27 cellular contexts compared by ENCODE assay signal in genomic region chr10:70568113-70568512, GRCh38. TPM values are rescaled to one million over a fixed set of nuclear protein-coding genes. Genes with fewer than 3 reads are reported as not detected.
DNase-seq lines count a peak whose midpoint lies in the region; ATAC-seq, FAIRE-seq and TF ChIP-seq lines count a peak whose summit lies in the region.
"Had no signal": no experiment of that assay in that cellular context is flagged by ENCODE, and none has a peak within 500 bp of the region (broad histone marks: within the 10 kb centered on the region; RNA-seq: fewer than 3 reads in every experiment).

No MANE protein-coding gene starts in this region.

- DNase-seq in activated CD8-positive, alpha-beta T cell treated with anti-CD3 and anti-CD28 coated beads, Interleukin-2, amount 10 ng/mL, durations not matched to agents 7 days and 5 days = no peak
- DNase-seq in activated CD8-positive, alpha-beta T cell treated with anti-CD3 and anti-CD28 coated beads for 36 hours = no peak
- DNase-seq in DND-41 (no peak), K562 (ENCODE audit: extremely low read depth in 1 of 4, low spot score in 3 of 4) (no peak), endothelial cell (ENCODE audit: low spot score) (no peak), coronary artery (ENCODE audit: low spot score) (no peak)
- DNase-seq in central memory CD4-positive, alpha-beta T cell = no peak
- DNase-seq: AML-193; Calu3; CD4-positive, alpha-beta T cell; CD8-positive, alpha-beta T cell; DMS79 treated with DMSO at 0.1 percent for 48 hours; EL; GDM1 had no signal

- H3K9ac ChIP-seq in DND-41 (ENCODE audit: low read depth, low read length) (no peak overlapping the region), K562 (ENCODE audit: insufficient read depth in 1 of 2, low read depth in 2 of 2, low read length in 2 of 2) (no peak overlapping the region)
- H3K9ac ChIP-seq: BLaER1 treated with 17β-estradiol and CSF1 and Interleukin-3, amounts not matched to agents 10 nM and 100 nM had no signal

- TF ChIP-seq EP300 in K562 (IDR thresholded peaks at IDR 0.05; ENCODE audit: low read length) = no peak

- CTCF ChIA-PET in activated CD8-positive, alpha-beta T cell treated with anti-CD3 and anti-CD28 coated beads, Interleukin-2, amount 10 ng/mL, durations not matched to agents 7 days and 5 days (lab: Charles Lee) = interaction anchor here (1.4 to 3.2 kb wide), 2 partner anchors 8 kb away, joined by 4 to 18 read pairs; no protein-coding TSS in a partner anchor
- CTCF ChIA-PET in activated CD8-positive, alpha-beta T cell treated with anti-CD3 and anti-CD28 coated beads for 36 hours (lab: Charles Lee) = interaction anchor here (0.7 to 1.6 kb wide), 3 partner anchors 9 to 194 kb away, joined by 3 to 6 read pairs (median 3); no protein-coding TSS in a partner anchor
- CTCF ChIA-PET in K562 (lab: Yijun Ruan, JAX; ENCODE audit: low intra/inter-chr PET ratio) = interaction anchor here (0.7 kb wide), 1 partner anchor 1146 kb away, joined by 3 read pairs; no protein-coding TSS in a partner anchor

- WGBS in K562 (ENCODE audit: insufficient coverage, low coverage, missing lambda C conversion rate) = 60% methylated on average over 3 of the region's 3 CpGs

- no peak overlapping the region for H3K4me2 ChIP-seq in DND-41 (ENCODE audit: insufficient read depth, low read length)
- H3K4me2 ChIP-seq in K562 (ENCODE audit: insufficient read depth, low read length) = no peak overlapping the region
- H3K4me2 ChIP-seq: A549; BLaER1 treated with 17β-estradiol and CSF1 and Interleukin-3, amounts not matched to agents 10 nM and 100 nM had no signal

- no peak for TF ChIP-seq CTCF in activated CD8-positive, alpha-beta T cell treated with anti-CD3 and anti-CD28 coated beads for 36 hours (IDR thresholded peaks at IDR 0.05)
- TF ChIP-seq CTCF in DND-41 (IDR thresholded peaks at IDR 0.05; ENCODE audit: borderline replicate concordance, extremely low read depth, low read length, poor library complexity, severe bottlenecking) = no peak
- no peak for TF ChIP-seq CTCF in K562 (IDR thresholded peaks at IDR 0.05 in 2 of 3, conservative IDR thresholded peaks at IDR 0.05 in 1 of 3; ENCODE audit: insufficient read depth in 2 of 3, low read depth in 1 of 3, low read length in 3 of 3)
- no peak for TF ChIP-seq CTCF in endothelial cell (IDR thresholded peaks at IDR 0.05; ENCODE audit: unreplicated experiment)
- TF ChIP-seq CTCF in coronary artery (IDR thresholded peaks at IDR 0.05) = no peak

- POLR2A ChIA-PET in activated CD8-positive, alpha-beta T cell treated with anti-CD3 and anti-CD28 coated beads, Interleukin-2, amount 10 ng/mL, durations not matched to agents 7 days and 5 days (lab: Charles Lee) = no interaction called here
- POLR2A ChIA-PET in activated CD8-positive, alpha-beta T cell treated with anti-CD3 and anti-CD28 coated beads for 36 hours (lab: Charles Lee) = interaction anchor here (1.0 to 2.4 kb wide), 2 partner anchors 9 to 18 kb away, joined by 3 to 7 read pairs; no protein-coding TSS in a partner anchor
- POLR2A ChIA-PET in K562 (lab: Yijun Ruan, JAX) = interaction anchor here (0.8 to 1.9 kb wide), 3 partner anchors 9 to 32 kb away, joined by 3 to 8 read pairs (median 8); no protein-coding TSS in a partner anchor

- TF ChIP-seq RAD21 in K562 (CRISPR knock-in tag; conservative IDR thresholded peaks at IDR 0.05 in 1 of 2, IDR thresholded peaks at IDR 0.05 in 1 of 2) = no peak

- no peak overlapping the region for H3K4me3 Mint-ChIP-seq in activated CD8-positive, alpha-beta T cell treated with anti-CD3 and anti-CD28 coated beads, Interleukin-2, amount 10 ng/mL, durations not matched to agents 7 days and 5 days
- no peak overlapping the region for H3K4me3 Mint-ChIP-seq in activated CD8-positive, alpha-beta T cell treated with anti-CD3 and anti-CD28 coated beads for 36 hours
- H3K4me3 Mint-ChIP-seq in endothelial cell (ENCODE audit: unreplicated experiment) = peak overlapping the region; percentile 33
- H3K4me3 Mint-ChIP-seq: B cell; CD4-positive, alpha-beta T cell; CD8-positive, alpha-beta T cell had no signal

- in situ Hi-C loops in K562 (cut with MboI) = no loop called here

- peak overlapping the region; percentile 4 for H3K27ac Mint-ChIP-seq in activated CD8-positive, alpha-beta T cell treated with anti-CD3 and anti-CD28 coated beads, Interleukin-2, amount 10 ng/mL, durations not matched to agents 7 days and 5 days
- H3K27ac Mint-ChIP-seq in activated CD8-positive, alpha-beta T cell treated with anti-CD3 and anti-CD28 coated beads for 36 hours = no peak overlapping the region
- no peak overlapping the region for H3K27ac Mint-ChIP-seq in endothelial cell (ENCODE audit: unreplicated experiment)
- H3K27ac Mint-ChIP-seq: B cell; CD4-positive, alpha-beta T cell; CD8-positive, alpha-beta T cell had no signal

- H3K27ac ChIP-seq in DND-41 (ENCODE audit: low read length) (0 out of 2 replicates have a peak overlapping the region, but pooled peaks have one; percentile 35), K562 (ENCODE audit: extremely low read depth, low read depth, low read length) (no peak overlapping the region), coronary artery (no peak overlapping the region)
- H3K27ac ChIP-seq: 22Rv1, A549, C4-2B had no signal

- H3K27me3 ChIP-seq in DND-41 (ENCODE audit: insufficient read depth, low read length, poor library complexity) (no peaks in the 10 kb centered on the region), K562 (ENCODE audit: control insufficient read depth in 2 of 2, insufficient read depth in 2 of 2, low read length in 2 of 2) (no peaks in the 10 kb centered on the region)
- H3K27me3 ChIP-seq: BLaER1 treated with 17β-estradiol and CSF1 and Interleukin-3, amounts not matched to agents 10 nM and 100 nM had no signal

- no peaks in the 10 kb centered on the region for H3K27me3 Mint-ChIP-seq in activated CD8-positive, alpha-beta T cell treated with anti-CD3 and anti-CD28 coated beads, Interleukin-2, amount 10 ng/mL, durations not matched to agents 7 days and 5 days (ENCODE audit: low read depth)
- H3K27me3 Mint-ChIP-seq in activated CD8-positive, alpha-beta T cell treated with anti-CD3 and anti-CD28 coated beads for 36 hours = no peaks in the 10 kb centered on the region
- H3K27me3 Mint-ChIP-seq in endothelial cell (ENCODE audit: unreplicated experiment) = peaks cover 28% of the 10 kb centered on the region
- H3K27me3 Mint-ChIP-seq: B cell; CD4-positive, alpha-beta T cell had no signal

- H3K9me3 Mint-ChIP-seq in activated CD8-positive, alpha-beta T cell treated with anti-CD3 and anti-CD28 coated beads, Interleukin-2, amount 10 ng/mL, durations not matched to agents 7 days and 5 days (ENCODE audit: insufficient read depth) = no peaks in the 10 kb centered on the region
- H3K9me3 Mint-ChIP-seq in activated CD8-positive, alpha-beta T cell treated with anti-CD3 and anti-CD28 coated beads for 36 hours = no peaks in the 10 kb centered on the region
- no peaks in the 10 kb centered on the region for H3K9me3 Mint-ChIP-seq in endothelial cell (ENCODE audit: unreplicated experiment)
- H3K9me3 Mint-ChIP-seq: CD4-positive, alpha-beta T cell; CD8-positive, alpha-beta T cell had no signal

- intact Hi-C loops in activated CD8-positive, alpha-beta T cell treated with anti-CD3 and anti-CD28 coated beads for 36 hours (cut with micrococcal nuclease) = no loop called here
- intact Hi-C loops in K562 (cut with micrococcal nuclease) = no loop called here

- no peaks in the 10 kb centered on the region for H3K79me2 ChIP-seq in DND-41 (ENCODE audit: insufficient read depth, low read length)
- no peaks in the 10 kb centered on the region for H3K79me2 ChIP-seq in K562 (ENCODE audit: control insufficient read depth, insufficient read depth, low read length)

- BruUV-seq in K562 (replicated peaks; lab: Mats Ljungman, UMichigan) = no TSS peak

- H3K36me3 ChIP-seq in DND-41 (ENCODE audit: insufficient read depth, low read length) (peaks cover 2% of the 10 kb centered on the region; the same call in 1 of the 2 replicates), K562 (ENCODE audit: control insufficient read depth, insufficient read depth, low read length) (no peaks in the 10 kb centered on the region)

- no peak overlapping the region for H2AFZ ChIP-seq in DND-41 (ENCODE audit: low read depth, low read length)
- H2AFZ ChIP-seq in K562 (ENCODE audit: low read depth, low read length) = no peak overlapping the region

- no peak for FAIRE-seq in K562 (lab: Jason Lieb, UNC)
- FAIRE-seq: A549, D721Med, GM12878, GM19239 had no signal

- no peaks in the 10 kb centered on the region for H3K9me1 ChIP-seq in K562 (ENCODE audit: control insufficient read depth, insufficient read depth, low read length)

- H3K4me3 ChIP-seq in DND-41 (ENCODE audit: low read depth in 1 of 2, low read length in 2 of 2) (no peak overlapping the region), K562 (no peak overlapping the region), coronary artery (no peak overlapping the region)
- H3K4me3 ChIP-seq: A549; BLaER1 treated with 17β-estradiol and CSF1 and Interleukin-3, amounts not matched to agents 10 nM and 100 nM; GM12878 had no signal

- H3K36me3 Mint-ChIP-seq in activated CD8-positive, alpha-beta T cell treated with anti-CD3 and anti-CD28 coated beads, Interleukin-2, amount 10 ng/mL, durations not matched to agents 7 days and 5 days (ENCODE audit: low read depth) = no peaks in the 10 kb centered on the region
- no peaks in the 10 kb centered on the region for H3K36me3 Mint-ChIP-seq in activated CD8-positive, alpha-beta T cell treated with anti-CD3 and anti-CD28 coated beads for 36 hours (ENCODE audit: low read depth)
- peaks cover 31% of the 10 kb centered on the region for H3K36me3 Mint-ChIP-seq in endothelial cell (ENCODE audit: low read depth, unreplicated experiment)
- H3K36me3 Mint-ChIP-seq: CD8-positive, alpha-beta T cell had no signal

- no peaks in the 10 kb centered on the region for H3K9me3 ChIP-seq in DND-41 (ENCODE audit: insufficient read depth, low read length, severe bottlenecking)
- H3K9me3 ChIP-seq in K562 (replicated peaks; ENCODE audit: control insufficient read depth, insufficient read depth, low read depth, low read length) = no peaks in the 10 kb centered on the region
- H3K9me3 ChIP-seq: A549; BLaER1 treated with 17β-estradiol and CSF1 and Interleukin-3, amounts not matched to agents 10 nM and 100 nM; Caco-2 had no signal

- peaks cover 17% of the 10 kb centered on the region for H3K4me1 ChIP-seq in DND-41 (ENCODE audit: insufficient read depth, low read length)
- H3K4me1 ChIP-seq in K562 (replicated peaks in 1 of 2; ENCODE audit: control insufficient read depth in 2 of 2, insufficient read depth in 2 of 2, low read length in 2 of 2) = peaks cover 1 to 32% of the 10 kb centered on the region in 2 experiments; a peak in 4 of 5 replicates
- H3K4me1 ChIP-seq: A549, Caco-2 had no signal

- H4K20me1 ChIP-seq in DND-41 (ENCODE audit: insufficient read depth, low read length) (0 out of 2 replicates have a peak, but pooled peaks cover 3% of the 10 kb centered on the region), K562 (replicated peaks; ENCODE audit: control insufficient read depth, insufficient read depth, low read length) (no peaks in the 10 kb centered on the region)

- ATAC-seq in activated CD8-positive, alpha-beta T cell treated with anti-CD3 and anti-CD28 coated beads, Interleukin-2, amount 10 ng/mL, durations not matched to agents 7 days and 5 days = no peak
- ATAC-seq in activated CD8-positive, alpha-beta T cell treated with anti-CD3 and anti-CD28 coated beads for 36 hours = no peak
- ATAC-seq in DND-41 (ENCODE audit: insufficient read depth, low read depth) (no peak), K562 (no peak)
- ATAC-seq: A549; CD8-positive, alpha-beta T cell; GM12878 had no signal

- TF ChIP-seq POLR2A in K562 (conservative IDR thresholded peaks at IDR 0.05) = no peak

- H3K4me1 Mint-ChIP-seq in activated CD8-positive, alpha-beta T cell treated with anti-CD3 and anti-CD28 coated beads, Interleukin-2, amount 10 ng/mL, durations not matched to agents 7 days and 5 days (ENCODE audit: low read depth) = peaks cover 62% of the 10 kb centered on the region
- H3K4me1 Mint-ChIP-seq in activated CD8-positive, alpha-beta T cell treated with anti-CD3 and anti-CD28 coated beads for 36 hours (ENCODE audit: low read depth) = peaks cover 17% of the 10 kb centered on the region
- peaks cover 24% of the 10 kb centered on the region for H3K4me1 Mint-ChIP-seq in endothelial cell (ENCODE audit: unreplicated experiment)

RNA-seq across cellular contexts. Expression of gene PRF1, which starts 34.4 kb away (rescaled TPM):
- 100 to 1,000 TPM; 265 to 272 TPM for total RNA-seq in activated CD8-positive, alpha-beta T cell treated with anti-CD3 and anti-CD28 coated beads, Interleukin-2, amount 10 ng/mL, durations not matched to agents 7 days and 5 days
- total RNA-seq in activated CD8-positive, alpha-beta T cell treated with anti-CD3 and anti-CD28 coated beads for 36 hours = 100 to 1,000 TPM; 107 to 113 TPM
- 4.3 and 18.7 TPM in 2 replicates for total RNA-seq in K562 (2011; cell fraction: chromatin; rRNA removed; ENCODE audit: low replicate concordance)
- total RNA-seq in K562 (2011; cell fraction: nucleolus; rRNA removed) = 12.1 and 22.3 TPM in 2 replicates
- total RNA-seq in K562 (2011; cell fraction: nucleoplasm; rRNA removed) = 11.3 and 24.4 TPM in 2 replicates
- total RNA-seq in K562 (2014; rRNA removed) (4.9 and 5.3 TPM in 2 replicates), K562 (2014; rRNA removed; fragmentation: Illumina TruSeq; extraction: Trizol) (4.3 and 5.4 TPM in 2 replicates), K562 (2015; rRNA removed; fragmentation: Illumina TruSeq; extraction: Trizol) (6.4 and 7.9 TPM in 2 replicates), K562 (2021) (8.6 and 9.0 TPM in 2 replicates), endothelial cell (ENCODE audit: unreplicated experiment) (not detected)
- polyA plus RNA-seq in K562 (2011; rRNA removed) (0.84 and 4.3 TPM in 2 replicates), K562 (2014; fragmentation: Illumina TruSeq; extraction: Trizol) (6.4 and 10.7 TPM in 2 replicates), K562 (2014; fragmentation: Nextera tagmentation; extraction: Ambion mirVana) (1 to 10 TPM; 6.3 to 7.4 TPM), K562 (2014; rRNA removed) (3.2 and 3.8 TPM in 2 replicates)
- 0.52 and 10.6 TPM in 2 replicates for polyA plus RNA-seq in K562 (2011; cell fraction: cytosol; rRNA removed)
- 1.3 and 11.4 TPM in 2 replicates for polyA plus RNA-seq in K562 (2011; cell fraction: nucleus; rRNA removed)
- polyA plus RNA-seq in K562 (2012) = 21.1 and 32.3 TPM in 2 replicates
- polyA minus RNA-seq in K562 (2011; rRNA and poly(A)+ RNA removed) = 0.45 and 13.7 TPM in 2 replicates
- 12.9 TPM in 1 of 2 replicates, not detected in the other for polyA minus RNA-seq in K562 (2011; cell fraction: cytosol; rRNA and poly(A)+ RNA removed)
- polyA minus RNA-seq in K562 (2011; cell fraction: nucleus; rRNA and poly(A)+ RNA removed) = 0.44 and 3.0 TPM in 2 replicates
- total RNA-seq: A172, Calu3, Daoy, G401 had no signal
- polyA plus RNA-seq: A549, BJ had no signal

Comparison
In these comparisons a context has a peak if more than half of its experiments do, and no peak if none do; other contexts are left out.
1. RNA of gene PRF1, which starts 34.4 kb away (total RNA-seq): 265 to 272 TPM in activated CD8-positive, alpha-beta T cell treated with anti-CD3 and anti-CD28 coated beads, Interleukin-2, amount 10 ng/mL, durations not matched to agents 7 days and 5 days and 107 to 113 TPM in activated CD8-positive, alpha-beta T cell treated with anti-CD3 and anti-CD28 coated beads for 36 hours; 4.3 to 24.4 TPM in K562 and not detected in endothelial cell (single experiment); every median in the first group is over 4 times any median in the second.